8 cellular contexts compared by ENCODE assay signal in genomic region chr5:61333351-61334223, GRCh38. TPM values are rescaled to one million over a fixed set of nuclear protein-coding genes. Genes with fewer than 3 reads are reported as not detected.
DNase-seq lines count a peak whose midpoint lies in the region; ATAC-seq and TF ChIP-seq lines count a peak whose summit lies in the region.

No MANE protein-coding gene starts in this region.

- H3K9me3 ChIP-seq in gastroesophageal sphincter (no peaks in the 10 kb centered on the region), neuron (ENCODE audit: low read length) (peaks cover 6% of the 10 kb centered on the region)

- H3K4me3 ChIP-seq in gastroesophageal sphincter (peak overlapping the region; percentile 88 to 97), neuron (ENCODE audit: low read length) (peak overlapping the region; percentile 87)

- H3K4me1 ChIP-seq in gastroesophageal sphincter (peaks cover 0 to 48% (median 16%) of the 10 kb centered on the region in 3 donors), neuron (ENCODE audit: insufficient read depth, low read length) (peaks cover 30% of the 10 kb centered on the region)

- H3K36me3 ChIP-seq in gastroesophageal sphincter (no peaks in the 10 kb centered on the region), neuron (ENCODE audit: insufficient read depth, low read length) (peaks cover 15% of the 10 kb centered on the region)

- peak in 1 of 4 experiments; percentile 15 for TF ChIP-seq CTCF in gastroesophageal sphincter (IDR thresholded peaks at IDR 0.05)

- TF ChIP-seq EP300 in gastroesophageal sphincter (IDR thresholded peaks at IDR 0.05), result no peak

- ATAC-seq in gastroesophageal sphincter, result no peak
- ATAC-seq in HG02840 (IDR thresholded peaks at IDR 0.05; ENCODE audit: low FRiP score, unreplicated experiment), result no peak

- TF ChIP-seq POLR2A in gastroesophageal sphincter (IDR thresholded peaks at IDR 0.05), result peak in 1 of 2 donors; percentile 4

- whole genome bisulfite sequencing in gastroesophageal sphincter (ENCODE audit: low coverage in 1 of 2), 2 donors, result 0 to 2% methylated on average over 8 to 15 of the region's 82 CpGs

- H3K27ac ChIP-seq in gastroesophageal sphincter, result peak overlapping the region; percentile 58 to 99 (median 98)

- no peak overlapping the region for H2AFZ ChIP-seq in neuron (ENCODE audit: low read depth, low read length)

- DNase-seq in NCI-H1417 (lab: John Stamatoyannopoulos, UW) (peak; percentile 38 to 62 (median 54)), NCI-H1417 treated with DMSO at 0.1 percent for 48 hours (lab: John Stamatoyannopoulos, UW) (no peak), NOMO-1 treated with DMSO at 0.1 percent for 48 hours (lab: John Stamatoyannopoulos, UW; ENCODE audit: unreplicated experiment) (peak; percentile 69), OCI-M2 (lab: John Stamatoyannopoulos, UW; ENCODE audit: unreplicated experiment) (no peak)
- peak; percentile 19 for DNase-seq in activated effector memory CD4-positive, alpha-beta T cell treated with Interleukin-2 at 50 U/mL for 16 hours

- no peaks in the 10 kb centered on the region for H3K27me3 ChIP-seq in gastroesophageal sphincter
- H3K27me3 ChIP-seq in neuron (ENCODE audit: insufficient read depth, low read length), result no peaks in the 10 kb centered on the region

RNA-seq across cellular contexts. Expression of gene ZSWIM6, which starts 1.5 kb away (rescaled TPM):
- total RNA-seq in gastroesophageal sphincter, result 10 to 100 TPM in 3 of 4 donors, 1 to 10 TPM in 1; 8.9 to 20.9 (median 12.3) TPM

Comparison
In these comparisons a context has a peak if more than half of its experiments do, and no peak if none do; other contexts are left out.
1. DNase-seq: peak in NCI-H1417 (3 of 3), NOMO-1 treated with DMSO at 0.1 percent for 48 hours (single experiment) and activated effector memory CD4-positive, alpha-beta T cell treated with Interleukin-2 at 50 U/mL for 16 hours (single experiment); none in NCI-H1417 treated with DMSO at 0.1 percent for 48 hours (single experiment) and OCI-M2 (single experiment).